In genomic region chr5:179668404-179668803, GRCh38 we compare ENCODE assay signal across 8 cellular contexts. TPM values are rescaled to one million over a fixed set of nuclear protein-coding genes. Genes with fewer than 3 reads are reported as not detected.
A peak's percentile ranks its signal among the peaks of the same experiment; 100 is the strongest.
DNase-seq lines count a peak whose midpoint lies in the region; ATAC-seq, FAIRE-seq and TF ChIP-seq lines count a peak whose summit lies in the region.

No MANE protein-coding gene starts in this region.

- no TSS peak for BruUV-seq in K562 (replicated peaks; lab: Mats Ljungman, UMichigan)

- DNase-seq in COLO668 (lab: John Stamatoyannopoulos, UW; ENCODE audit: unreplicated experiment) (peak; percentile 6), H7 (peak; percentile 85), RPMI7951 (ENCODE audit: low read depth) (peak; percentile 42), K562 (ENCODE audit: extremely low read depth in 1 of 4, low spot score in 3 of 4) (peak; percentile 68 to 81 (median 74)), keratinocyte (ENCODE audit: low read depth, low spot score) (no peak), substantia nigra (lab: John Stamatoyannopoulos, UW) (peak in 27 of 49 donors; percentile 1 to 34 (median 15)), NCI-H524 treated with DMSO at 0.1 percent for 48 hours (lab: John Stamatoyannopoulos, UW) (no peak)

- H2AFZ ChIP-seq in K562 (ENCODE audit: low read depth, low read length) (no peak overlapping the region), keratinocyte (ENCODE audit: control insufficient read depth, low read length) (no peak overlapping the region)

- in situ Hi-C loops in K562 (cut with MboI): loop anchor here (10.0 kb wide), 1 partner anchor 494 kb away; no protein-coding TSS in a partner anchor

- peak; percentile 63 for FAIRE-seq in K562 (lab: Jason Lieb, UNC)
- no peak for FAIRE-seq in keratinocyte (lab: Jason Lieb, UNC)

- CTCF ChIA-PET in K562 (lab: Yijun Ruan, JAX; ENCODE audit: low intra/inter-chr PET ratio): interaction anchor here (0.8 to 1.5 kb wide), 3 partner anchors 8 to 501 kb away, joined by 3 read pairs; no protein-coding TSS in a partner anchor

- TF ChIP-seq EP300 in K562 (IDR thresholded peaks at IDR 0.05; ENCODE audit: low read length): no peak

- H3K27me3 ChIP-seq in H7 (ENCODE audit: control insufficient read depth, insufficient read depth, low read length) (no peaks in the 10 kb centered on the region), K562 (ENCODE audit: control insufficient read depth in 2 of 2, insufficient read depth in 2 of 2, low read length in 2 of 2) (no peaks in the 10 kb centered on the region), keratinocyte (ENCODE audit: control insufficient read depth, extremely low read depth, insufficient read depth, low read length) (no peaks in the 10 kb centered on the region)

- H3K9me1 ChIP-seq in K562 (ENCODE audit: control insufficient read depth, insufficient read depth, low read length) (no peaks in the 10 kb centered on the region), keratinocyte (ENCODE audit: control insufficient read depth, extremely low read depth, insufficient read depth, low read length) (no peaks in the 10 kb centered on the region)

- POLR2A ChIA-PET in K562 (lab: Yijun Ruan, JAX): interaction anchor here (0.5 to 3.9 kb wide), 8 partner anchors 8 to 134 kb away, joined by 3 to 21 read pairs (median 3); partner anchors contain the start of genes CBY3 and HNRNPH1

- intact Hi-C loops in K562 (cut with micrococcal nuclease): no loop called here

- peak; percentile 73 to 92 for TF ChIP-seq RAD21 in K562 (CRISPR knock-in tag; conservative IDR thresholded peaks at IDR 0.05 in 1 of 2, IDR thresholded peaks at IDR 0.05 in 1 of 2)

- no peaks in the 10 kb centered on the region for H3K79me2 ChIP-seq in K562 (ENCODE audit: control insufficient read depth, insufficient read depth, low read length)
- H3K79me2 ChIP-seq in keratinocyte (ENCODE audit: control insufficient read depth, insufficient read depth, low read length): no peaks in the 10 kb centered on the region

- dilution Hi-C loops in keratinocyte (cut with MboI; ENCODE audit: extremely low pct_ligation_motif_present, low sequenced_read_pairs): no loop called here

- H3K27ac ChIP-seq in K562 (ENCODE audit: extremely low read depth, low read depth, low read length) (no peak overlapping the region), keratinocyte (ENCODE audit: control insufficient read depth, insufficient read depth, low read length) (no peak overlapping the region), substantia nigra (ENCODE audit: low read depth, low read length, poor library complexity, severe bottlenecking) (no peak overlapping the region)

- peak; percentile 96 for ATAC-seq in K562
- ATAC-seq in HG02763 (IDR thresholded peaks at IDR 0.05; ENCODE audit: unreplicated experiment): no peak

- H3K4me1 ChIP-seq in K562 (replicated peaks in 1 of 2; ENCODE audit: control insufficient read depth in 2 of 2, insufficient read depth in 2 of 2, low read length in 2 of 2) (peaks cover 0 to 2% of the 10 kb centered on the region in 2 experiments; a peak in 3 of 5 replicates), keratinocyte (ENCODE audit: control insufficient read depth, extremely low read depth, insufficient read depth, low read length) (no peaks in the 10 kb centered on the region)

- H3K4me3 ChIP-seq in H7 (ENCODE audit: insufficient read depth, low read depth, low read length): no peak overlapping the region
- H3K4me3 ChIP-seq in K562: no peak overlapping the region
- no peak overlapping the region for H3K4me3 ChIP-seq in keratinocyte (ENCODE audit: control insufficient read depth in 2 of 3, extremely low read depth in 1 of 3, insufficient read depth in 2 of 3, low read depth in 1 of 3, low read length in 3 of 3)

- no peak overlapping the region for H3K4me2 ChIP-seq in K562 (ENCODE audit: insufficient read depth, low read length)
- no peak overlapping the region for H3K4me2 ChIP-seq in keratinocyte (ENCODE audit: control insufficient read depth, extremely low read depth, insufficient read depth, low read depth, low read length)

- H3K36me3 ChIP-seq in H7 (replicated peaks; ENCODE audit: control insufficient read depth, insufficient read depth, low read length) (peaks cover 4% of the 10 kb centered on the region), K562 (ENCODE audit: control insufficient read depth, insufficient read depth, low read length) (peaks cover 5% of the 10 kb centered on the region; the same call in 2 of the 3 replicates), keratinocyte (ENCODE audit: control insufficient read depth in 2 of 2, extremely low read depth in 1 of 2, insufficient read depth in 2 of 2, low read length in 2 of 2) (peaks cover 0 to 3% of the 10 kb centered on the region in 2 experiments)

- H3K9ac ChIP-seq in K562 (ENCODE audit: insufficient read depth in 1 of 2, low read depth in 2 of 2, low read length in 2 of 2): no peak overlapping the region
- no peak overlapping the region for H3K9ac ChIP-seq in keratinocyte (ENCODE audit: control insufficient read depth, extremely low read depth, insufficient read depth, low read length)

- H3K9me3 ChIP-seq in K562 (replicated peaks; ENCODE audit: control insufficient read depth, insufficient read depth, low read depth, low read length) (no peaks in the 10 kb centered on the region), keratinocyte (ENCODE audit: control insufficient read depth, low read depth, low read length) (no peaks in the 10 kb centered on the region)

- no peak for TF ChIP-seq POLR2A in K562 (conservative IDR thresholded peaks at IDR 0.05)

- H4K20me1 ChIP-seq in K562 (replicated peaks; ENCODE audit: control insufficient read depth, insufficient read depth, low read length) (0 out of 2 replicates have a peak, but pooled peaks cover 9% of the 10 kb centered on the region), keratinocyte (ENCODE audit: control insufficient read depth, extremely low read depth, insufficient read depth, low read length) (no peaks in the 10 kb centered on the region)

- TF ChIP-seq CTCF in K562 (IDR thresholded peaks at IDR 0.05 in 2 of 3, conservative IDR thresholded peaks at IDR 0.05 in 1 of 3; ENCODE audit: insufficient read depth in 2 of 3, low read depth in 1 of 3, low read length in 3 of 3) (peak; percentile 100), keratinocyte (optimal IDR thresholded peaks at IDR 0.05 in 1 of 3, IDR thresholded peaks at IDR 0.05 in 1 of 3, conservative IDR thresholded peaks at IDR 0.05 in 1 of 3; ENCODE audit: extremely low read depth in 1 of 3, insufficient read depth in 2 of 3, low read length in 3 of 3) (peak; percentile 86 to 93 (median 87))

- 12% methylated on average over 7 of the region's 7 CpGs for WGBS in K562 (ENCODE audit: insufficient coverage, low coverage, missing lambda C conversion rate)

RNA-seq across cellular contexts. Expression of gene CBY3, which starts 12.4 kb away (rescaled TPM):
- total RNA-seq in H7 (2014; rRNA removed; shearing (Covaris generic)): 0.44 TPM in 1 of 2 replicates, not detected in the other
- not detected in 2 replicates for total RNA-seq in RPMI7951 (2014; rRNA removed; shearing (Covaris generic))
- total RNA-seq in K562 (2011; cell fraction: chromatin; rRNA removed; ENCODE audit: low replicate concordance): not detected in 2 replicates
- not detected in 2 replicates for total RNA-seq in K562 (2011; cell fraction: nucleolus; rRNA removed)
- not detected in 2 replicates for total RNA-seq in K562 (2011; cell fraction: nucleoplasm; rRNA removed)
- not detected in 2 replicates for total RNA-seq in K562 (2014; rRNA removed)
- total RNA-seq in K562 (2014; rRNA removed; fragmentation: Illumina TruSeq; extraction: Trizol): not detected in 2 replicates
- not detected in 2 replicates for total RNA-seq in K562 (2015; rRNA removed; fragmentation: Illumina TruSeq; extraction: Trizol)
- not detected in 2 replicates for total RNA-seq in K562 (2021)
- polyA plus RNA-seq in K562 (2011; rRNA removed): not detected in 2 replicates
- polyA plus RNA-seq in K562 (2011; cell fraction: cytosol; rRNA removed): not detected in 2 replicates
- 0.32 TPM in 1 of 2 replicates, not detected in the other for polyA plus RNA-seq in K562 (2011; cell fraction: nucleus; rRNA removed)
- polyA plus RNA-seq in K562 (2012): 0.10 and 0.22 TPM in 2 replicates
- not detected in 2 replicates for polyA plus RNA-seq in K562 (2014; fragmentation: Illumina TruSeq; extraction: Trizol)
- not detected for polyA plus RNA-seq in K562 (2014; fragmentation: Nextera tagmentation; extraction: Ambion mirVana)
- polyA plus RNA-seq in K562 (2014; rRNA removed): not detected in 2 replicates
- polyA minus RNA-seq in K562 (2011; rRNA and poly(A)+ RNA removed): not detected in 2 replicates
- not detected in 2 replicates for polyA minus RNA-seq in K562 (2011; cell fraction: cytosol; rRNA and poly(A)+ RNA removed)
- polyA minus RNA-seq in K562 (2011; cell fraction: nucleus; rRNA and poly(A)+ RNA removed): 0.44 TPM in 1 of 2 replicates, not detected in the other
- not detected in 3 replicates for polyA plus RNA-seq in keratinocyte
- not detected for polyA plus RNA-seq in keratinocyte (2011; ENCODE audit: low read depth)
- polyA plus RNA-seq in keratinocyte (2011; cell fraction: cytosol; rRNA removed): not detected in 2 replicates
- not detected in 2 replicates for polyA plus RNA-seq in keratinocyte (2011; cell fraction: nucleus; rRNA removed)
- polyA plus RNA-seq in keratinocyte (2012; ENCODE audit: low replicate concordance): 0.31 TPM in 1 of 2 replicates, not detected in the other
- polyA minus RNA-seq in keratinocyte: not detected in 3 replicates
- not detected for polyA minus RNA-seq in keratinocyte (2011; cell fraction: cytosol; rRNA and poly(A)+ RNA removed)
- not detected in 2 replicates for polyA minus RNA-seq in keratinocyte (2011; cell fraction: nucleus; rRNA and poly(A)+ RNA removed)

RNA-seq across cellular contexts. Expression of gene CANX, which starts 30.4 kb away (rescaled TPM):
- 263 and 304 TPM in 2 replicates for total RNA-seq in H7 (2014; rRNA removed; shearing (Covaris generic))
- 383 and 428 TPM in 2 replicates for total RNA-seq in RPMI7951 (2014; rRNA removed; shearing (Covaris generic))
- total RNA-seq in K562 (2011; cell fraction: chromatin; rRNA removed; ENCODE audit: low replicate concordance): 595 and 1,063 TPM in 2 replicates
- 470 and 588 TPM in 2 replicates for total RNA-seq in K562 (2011; cell fraction: nucleolus; rRNA removed)
- 726 and 1,081 TPM in 2 replicates for total RNA-seq in K562 (2011; cell fraction: nucleoplasm; rRNA removed)
- total RNA-seq in K562 (2014; rRNA removed) (353 and 366 TPM in 2 replicates), K562 (2014; rRNA removed; fragmentation: Illumina TruSeq; extraction: Trizol) (589 and 672 TPM in 2 replicates), K562 (2015; rRNA removed; fragmentation: Illumina TruSeq; extraction: Trizol) (630 and 666 TPM in 2 replicates), K562 (2021) (707 and 758 TPM in 2 replicates)
- polyA plus RNA-seq in K562 (2011; rRNA removed) (893 and 901 TPM in 2 replicates), K562 (2014; fragmentation: Illumina TruSeq; extraction: Trizol) (483 and 593 TPM in 2 replicates), K562 (2014; fragmentation: Nextera tagmentation; extraction: Ambion mirVana) (100 to 1,000 TPM; 155 to 221 TPM), K562 (2014; rRNA removed) (402 and 423 TPM in 2 replicates), keratinocyte (338 to 720 TPM (median 579 TPM) in 3 replicates)
- 80.1 and 207 TPM in 2 replicates for polyA plus RNA-seq in K562 (2011; cell fraction: cytosol; rRNA removed)
- 205 and 280 TPM in 2 replicates for polyA plus RNA-seq in K562 (2011; cell fraction: nucleus; rRNA removed)
- polyA plus RNA-seq in K562 (2012): 481 and 714 TPM in 2 replicates
- 1,009 and 1,166 TPM in 2 replicates for polyA minus RNA-seq in K562 (2011; rRNA and poly(A)+ RNA removed)
- polyA minus RNA-seq in K562 (2011; cell fraction: cytosol; rRNA and poly(A)+ RNA removed): 646 and 729 TPM in 2 replicates
- polyA minus RNA-seq in K562 (2011; cell fraction: nucleus; rRNA and poly(A)+ RNA removed): 57.6 and 190 TPM in 2 replicates
- 224 TPM for polyA plus RNA-seq in keratinocyte (2011; ENCODE audit: low read depth)
- polyA plus RNA-seq in keratinocyte (2011; cell fraction: cytosol; rRNA removed): 167 and 348 TPM in 2 replicates
- 353 and 525 TPM in 2 replicates for polyA plus RNA-seq in keratinocyte (2011; cell fraction: nucleus; rRNA removed)
- polyA plus RNA-seq in keratinocyte (2012; ENCODE audit: low replicate concordance): 255 and 517 TPM in 2 replicates
- polyA minus RNA-seq in keratinocyte: 749 to 1,149 TPM (median 774 TPM) in 3 replicates
- 354 TPM for polyA minus RNA-seq in keratinocyte (2011; cell fraction: cytosol; rRNA and poly(A)+ RNA removed)
- 542 and 1,030 TPM in 2 replicates for polyA minus RNA-seq in keratinocyte (2011; cell fraction: nucleus; rRNA and poly(A)+ RNA removed)

RNA-seq across cellular contexts. Expression of gene HNRNPH1, which starts 44.9 kb away (rescaled TPM):
- total RNA-seq in H7 (2014; rRNA removed; shearing (Covaris generic)): 423 and 527 TPM in 2 replicates
- 316 and 329 TPM in 2 replicates for total RNA-seq in RPMI7951 (2014; rRNA removed; shearing (Covaris generic))
- 1,523 and 3,571 TPM in 2 replicates for total RNA-seq in K562 (2011; cell fraction: chromatin; rRNA removed; ENCODE audit: low replicate concordance)
- 1,055 and 1,232 TPM in 2 replicates for total RNA-seq in K562 (2011; cell fraction: nucleolus; rRNA removed)
- total RNA-seq in K562 (2011; cell fraction: nucleoplasm; rRNA removed): 1,271 and 1,326 TPM in 2 replicates
- 570 and 600 TPM in 2 replicates for total RNA-seq in K562 (2014; rRNA removed)
- total RNA-seq in K562 (2014; rRNA removed; fragmentation: Illumina TruSeq; extraction: Trizol): 611 and 618 TPM in 2 replicates
- total RNA-seq in K562 (2015; rRNA removed; fragmentation: Illumina TruSeq; extraction: Trizol): 613 and 656 TPM in 2 replicates
- 544 and 561 TPM in 2 replicates for total RNA-seq in K562 (2021)
- polyA plus RNA-seq in K562 (2011; rRNA removed): 418 and 441 TPM in 2 replicates
- polyA plus RNA-seq in K562 (2011; cell fraction: cytosol; rRNA removed): 97.0 and 189 TPM in 2 replicates
- polyA plus RNA-seq in K562 (2011; cell fraction: nucleus; rRNA removed): 1,217 and 1,257 TPM in 2 replicates
- 259 and 470 TPM in 2 replicates for polyA plus RNA-seq in K562 (2012)
- polyA plus RNA-seq in K562 (2014; fragmentation: Illumina TruSeq; extraction: Trizol): 445 and 534 TPM in 2 replicates
- 100 to 1,000 TPM; 103 to 128 TPM for polyA plus RNA-seq in K562 (2014; fragmentation: Nextera tagmentation; extraction: Ambion mirVana)
- polyA plus RNA-seq in K562 (2014; rRNA removed): 574 and 644 TPM in 2 replicates
- 902 and 960 TPM in 2 replicates for polyA minus RNA-seq in K562 (2011; rRNA and poly(A)+ RNA removed)
- 599 and 712 TPM in 2 replicates for polyA minus RNA-seq in K562 (2011; cell fraction: cytosol; rRNA and poly(A)+ RNA removed)
- polyA minus RNA-seq in K562 (2011; cell fraction: nucleus; rRNA and poly(A)+ RNA removed): 1,471 and 2,216 TPM in 2 replicates
- polyA plus RNA-seq in keratinocyte: 201 to 431 TPM (median 222 TPM) in 3 replicates
- polyA plus RNA-seq in keratinocyte (2011; ENCODE audit: low read depth): 945 TPM
- 94.9 and 105 TPM in 2 replicates for polyA plus RNA-seq in keratinocyte (2011; cell fraction: cytosol; rRNA removed)
- polyA plus RNA-seq in keratinocyte (2011; cell fraction: nucleus; rRNA removed): 457 and 725 TPM in 2 replicates
- polyA plus RNA-seq in keratinocyte (2012; ENCODE audit: low replicate concordance): 245 and 327 TPM in 2 replicates
- polyA minus RNA-seq in keratinocyte: 82.1 to 360 TPM (median 118 TPM) in 3 replicates
- polyA minus RNA-seq in keratinocyte (2011; cell fraction: cytosol; rRNA and poly(A)+ RNA removed): 161 TPM
- polyA minus RNA-seq in keratinocyte (2011; cell fraction: nucleus; rRNA and poly(A)+ RNA removed): 524 and 619 TPM in 2 replicates

Comparison
In these comparisons a context has a peak if more than half of its experiments do, and no peak if none do; other contexts are left out.
1. DNase-seq: peak in COLO668 (single experiment), H7 (single experiment), RPMI7951 (single experiment), K562 (4 of 4) and substantia nigra (27 of 49); none in keratinocyte (single experiment) and NCI-H524 treated with DMSO at 0.1 percent for 48 hours (single experiment).